ENCODE assay signal across 24 cellular contexts in the genomic region with DNA sequence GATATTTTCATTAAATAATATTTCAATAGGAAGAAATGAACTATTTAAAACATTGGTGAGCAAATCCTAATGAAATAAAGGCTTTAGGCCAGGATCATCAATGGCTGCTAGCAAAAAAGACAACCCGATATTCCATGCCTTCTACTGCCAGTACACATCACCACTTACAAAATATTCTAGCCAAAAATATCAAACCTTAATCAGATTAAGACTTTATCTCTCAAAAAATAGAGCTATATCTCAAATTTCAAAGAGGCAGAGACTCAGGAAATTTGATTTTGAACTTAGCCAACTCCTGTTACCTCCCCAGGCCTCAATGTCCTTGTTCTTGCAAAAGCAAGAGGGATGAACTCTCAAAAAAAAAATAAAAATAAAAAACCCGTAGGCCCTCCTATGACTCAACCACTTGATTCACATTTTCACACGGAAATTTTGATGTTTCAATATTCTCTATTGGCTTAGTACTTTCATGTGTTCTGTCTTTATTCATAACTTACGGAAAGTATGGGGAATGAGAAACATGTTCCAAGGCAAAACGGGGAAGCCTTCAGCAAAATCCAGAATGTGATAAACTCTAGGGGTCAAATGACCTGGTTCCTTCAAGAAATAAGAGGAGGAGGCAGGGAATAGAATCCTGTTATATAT.
DNase-seq lines count a peak whose midpoint lies in the region; ATAC-seq and TF ChIP-seq lines count a peak whose summit lies in the region.
"Had no signal": no experiment of that assay in that cellular context is flagged by ENCODE, and none has a peak within 500 bp of the region (broad histone marks: within the 10 kb centered on the region; RNA-seq: fewer than 3 reads in every experiment).

No MANE protein-coding gene starts in this region.

- no peak for TF ChIP-seq POLR2A in uterus (IDR thresholded peaks at IDR 0.05)
- TF ChIP-seq POLR2A in erythroblast (IDR thresholded peaks at IDR 0.05; ENCODE audit: low read length) = no peak

- 68% methylated on average over 5 of the region's 5 CpGs for WGBS in right cardiac atrium

- no TSS peak for BruUV-seq in Caco-2 (replicated peaks; lab: Mats Ljungman, UMichigan)

- no peaks in the 10 kb centered on the region for H3K27me3 Mint-ChIP-seq in activated naive CD8-positive, alpha-beta T cell treated with anti-CD3 and anti-CD28 coated beads, Interleukin-2, amount 50 U/mL, for 24 hours
- H3K27me3 Mint-ChIP-seq in Caco-2 (ENCODE audit: insufficient read depth, unreplicated experiment) = no peaks in the 10 kb centered on the region
- H3K27me3 Mint-ChIP-seq: CD4-positive, alpha-beta memory T cell; memory B cell; T-cell had no signal

- H3K4me3 ChIP-seq in right cardiac atrium (ENCODE audit: low read length) (no peak overlapping the region), uterus (no peak overlapping the region), Caco-2 (ENCODE audit: low read depth, low read length) (no peak overlapping the region)
- H3K4me3 ChIP-seq: body of pancreas, GM23338, stomach had no signal

- DNase-seq in right cardiac atrium = no peak
- no peak for DNase-seq in left ventricle myocardium superior
- no peak for DNase-seq in activated naive CD8-positive, alpha-beta T cell treated with anti-CD3 and anti-CD28 coated beads, Interleukin-2, amount 50 U/mL, for 24 hours
- DNase-seq in foreskin keratinocyte = no peak
- DNase-seq in uterus = no peak
- DNase-seq in erythroblast (lab: John Stamatoyannopoulos, UW) = no peak
- DNase-seq in Caco-2 = no peak
- no peak for DNase-seq in DMS79 (lab: John Stamatoyannopoulos, UW)
- DNase-seq: activated CD8-positive, alpha-beta memory T cell treated with anti-CD3 and anti-CD28 coated beads, Interleukin-2, amount 50 U/mL, for 4 hours; activated naive CD4-positive, alpha-beta T cell treated with Interleukin-2 at 50 U/mL for 16 hours; body of pancreas; CD4-positive, alpha-beta memory T cell; cortex of kidney; DND-41; endodermal cell; Karpas-422; NCI-H187; nucleus accumbens; SHP77 treated with DMSO at 0.1 percent for 48 hours; stimulated activated CD4-positive, alpha-beta T cell treated with anti-CD3 and anti-CD28 coated beads, Interleukin-4, amount 100 ng/mL, for 1 hour; stomach; T-cell had no signal

- H3K36me3 ChIP-seq in uterus = no peaks in the 10 kb centered on the region
- no peaks in the 10 kb centered on the region for H3K36me3 ChIP-seq in Caco-2 (ENCODE audit: control insufficient read depth, insufficient read depth, low read length)
- H3K36me3 ChIP-seq: stomach had no signal

- H3K36me3 Mint-ChIP-seq in activated naive CD8-positive, alpha-beta T cell treated with anti-CD3 and anti-CD28 coated beads, Interleukin-2, amount 50 U/mL, for 24 hours (ENCODE audit: low read depth) = no peaks in the 10 kb centered on the region
- no peaks in the 10 kb centered on the region for H3K36me3 Mint-ChIP-seq in Caco-2 (ENCODE audit: insufficient read depth, unreplicated experiment)
- H3K36me3 Mint-ChIP-seq: CD4-positive, alpha-beta memory T cell; memory B cell; T-cell had no signal

- peak overlapping the region; percentile 12 for H3K4me3 Mint-ChIP-seq in activated naive CD8-positive, alpha-beta T cell treated with anti-CD3 and anti-CD28 coated beads, Interleukin-2, amount 50 U/mL, for 24 hours
- no peak overlapping the region for H3K4me3 Mint-ChIP-seq in Caco-2 (ENCODE audit: unreplicated experiment)
- H3K4me3 Mint-ChIP-seq: CD4-positive, alpha-beta memory T cell; endodermal cell; GM23338; memory B cell; T-cell had no signal

- TF ChIP-seq CTCF in foreskin keratinocyte (conservative IDR thresholded peaks at IDR 0.05) (no peak), uterus (IDR thresholded peaks at IDR 0.05) (no peak), Caco-2 (IDR thresholded peaks at IDR 0.05; ENCODE audit: insufficient read depth in 1 of 2, low read depth in 1 of 2, low read length in 1 of 2, severe bottlenecking in 1 of 2, unreplicated experiment in 1 of 2) (no peak)

- POLR2A ChIA-PET in Caco-2 (lab: Charles Lee) = no interaction called here

- CTCF ChIA-PET in Caco-2 (lab: Charles Lee) = no interaction called here

- H3K9me3 Mint-ChIP-seq in activated naive CD8-positive, alpha-beta T cell treated with anti-CD3 and anti-CD28 coated beads, Interleukin-2, amount 50 U/mL, for 24 hours = peaks cover 3% of the 10 kb centered on the region
- H3K9me3 Mint-ChIP-seq in Caco-2 (ENCODE audit: unreplicated experiment) = no peaks in the 10 kb centered on the region
- H3K9me3 Mint-ChIP-seq: CD4-positive, alpha-beta memory T cell; endodermal cell; GM23338; memory B cell; T-cell had no signal

- ATAC-seq in right cardiac atrium (no peak), left ventricle myocardium superior (no peak), foreskin keratinocyte (no peak)
- peak; percentile 58 for ATAC-seq in activated naive CD8-positive, alpha-beta T cell treated with anti-CD3 and anti-CD28 coated beads, Interleukin-2, amount 50 U/mL, for 24 hours
- ATAC-seq: body of pancreas, GM23338, T-cell had no signal

- H3K27me3 ChIP-seq in right cardiac atrium (ENCODE audit: control insufficient read depth, insufficient read depth) = no peaks in the 10 kb centered on the region
- H3K27me3 ChIP-seq in foreskin keratinocyte = no peaks in the 10 kb centered on the region
- H3K27me3 ChIP-seq in uterus = no peaks in the 10 kb centered on the region
- no peaks in the 10 kb centered on the region for H3K27me3 ChIP-seq in Caco-2 (replicated peaks; ENCODE audit: control insufficient read depth, insufficient read depth, low read length)
- H3K27me3 ChIP-seq: body of pancreas, stomach had no signal

- intact Hi-C loops in right cardiac atrium (cut with DNase I) = no loop called here
- intact Hi-C loops in left ventricle myocardium superior (cut with micrococcal nuclease) = loop anchor here (5.0 kb wide), 1 partner anchor 386 kb away; no protein-coding TSS in a partner anchor
- intact Hi-C loops in uterus (cut with DNase I; ENCODE audit: low total_unique reads) = no loop called here
- intact Hi-C loops in Caco-2 (cut with micrococcal nuclease; ENCODE audit: unreplicated experiment) = no loop called here

- peaks cover 36% of the 10 kb centered on the region for H3K4me1 Mint-ChIP-seq in activated naive CD8-positive, alpha-beta T cell treated with anti-CD3 and anti-CD28 coated beads, Interleukin-2, amount 50 U/mL, for 24 hours
- peaks cover 12% of the 10 kb centered on the region for H3K4me1 Mint-ChIP-seq in Caco-2 (ENCODE audit: low read depth, unreplicated experiment)
- H3K4me1 Mint-ChIP-seq: endodermal cell, GM23338 had no signal

- H3K27ac Mint-ChIP-seq in activated naive CD8-positive, alpha-beta T cell treated with anti-CD3 and anti-CD28 coated beads, Interleukin-2, amount 50 U/mL, for 24 hours = peak overlapping the region; percentile 78
- H3K27ac Mint-ChIP-seq in Caco-2 (ENCODE audit: unreplicated experiment) = no peak overlapping the region
- H3K27ac Mint-ChIP-seq: endodermal cell, GM23338, memory B cell had no signal

- H3K27ac ChIP-seq in right cardiac atrium (ENCODE audit: low read length) = peak overlapping the region; percentile 45
- peak overlapping the region; percentile 68 for H3K27ac ChIP-seq in foreskin keratinocyte
- H3K27ac ChIP-seq in uterus = peak overlapping the region; percentile 65 to 87
- H3K27ac ChIP-seq: body of pancreas, stomach had no signal

- H3K4me1 ChIP-seq in right cardiac atrium (ENCODE audit: control insufficient read depth, insufficient read depth, low read length) = no peaks in the 10 kb centered on the region
- H3K4me1 ChIP-seq in foreskin keratinocyte = peaks cover 38% of the 10 kb centered on the region
- peaks cover 0 to 5% of the 10 kb centered on the region in 2 donors for H3K4me1 ChIP-seq in uterus
- peaks cover 9% of the 10 kb centered on the region for H3K4me1 ChIP-seq in Caco-2

- no peaks in the 10 kb centered on the region for H3K9me3 ChIP-seq in right cardiac atrium (ENCODE audit: control insufficient read depth, low read length)
- no peaks in the 10 kb centered on the region for H3K9me3 ChIP-seq in uterus
- H3K9me3 ChIP-seq in Caco-2 = no peaks in the 10 kb centered on the region
- H3K9me3 ChIP-seq: body of pancreas, stomach had no signal
